In genomic region chr1:99265124-99265523, GRCh38 we compare ENCODE assay signal across 17 cellular contexts. TPM values are rescaled to one million over a fixed set of nuclear protein-coding genes. Genes with fewer than 3 reads are reported as not detected.
DNase-seq lines count a peak whose midpoint lies in the region; ATAC-seq and TF ChIP-seq lines count a peak whose summit lies in the region.
"Had no signal": no experiment of that assay in that cellular context is flagged by ENCODE, and none has a peak within 500 bp of the region (broad histone marks: within the 10 kb centered on the region; RNA-seq: fewer than 3 reads in every experiment).

No MANE protein-coding gene starts in this region.

- H3K4me1 ChIP-seq in ACC112 (ENCODE audit: control insufficient read depth, insufficient read depth, low read length, unreplicated experiment) (peaks cover 17% of the 10 kb centered on the region), HEK293 (ENCODE audit: control insufficient read depth, insufficient read depth, low read length) (no peaks in the 10 kb centered on the region), ectodermal cell (ENCODE audit: control insufficient read depth, insufficient read depth, low read length) (no peaks in the 10 kb centered on the region)

- no peaks in the 10 kb centered on the region for H3K9me3 ChIP-seq in HEK293 (ENCODE audit: control insufficient read depth, insufficient read depth, low read depth, low read length)
- no peaks in the 10 kb centered on the region for H3K9me3 ChIP-seq in ectodermal cell (ENCODE audit: control insufficient read depth, low read length)

- no peak overlapping the region for H2AFZ ChIP-seq in ACC112 (ENCODE audit: low read length, unreplicated experiment)

- no peaks in the 10 kb centered on the region for H3K79me2 ChIP-seq in ACC112 (ENCODE audit: control insufficient read depth, insufficient read depth, low read length, unreplicated experiment)

- no peak for DNase-seq in nephron progenitor cell
- no peak for DNase-seq in germinal center (ENCODE audit: low spot score)
- no peak for DNase-seq in activated CD4-positive, alpha-beta memory T cell treated with anti-CD3 and anti-CD28 coated beads, Interleukin-2, amount 10 ng/mL, durations not matched to agents 7 days and 5 days
- DNase-seq in GM13977 (ENCODE audit: low spot score): no peak
- DNase-seq: activated naive CD8-positive, alpha-beta T cell treated with anti-CD3 and anti-CD28 coated beads for 36 hours; AML-193; DMS153; NCI-H187 treated with DMSO at 0.1 percent for 48 hours; stimulated activated naive CD8-positive, alpha-beta T cell treated with anti-CD3 and anti-CD28 coated beads, Interleukin-15, amount 100 ng/mL, for 72 hours; T-helper 1 cell had no signal

- H3K27me3 ChIP-seq in ACC112 (ENCODE audit: insufficient read depth, low read length) (peaks cover 37% of the 10 kb centered on the region), ectodermal cell (ENCODE audit: control insufficient read depth, insufficient read depth, low read length, poor library complexity, severe bottlenecking) (peaks cover 33% of the 10 kb centered on the region)

- no peak overlapping the region for H3K27ac Mint-ChIP-seq in nephron progenitor cell
- no peak overlapping the region for H3K27ac Mint-ChIP-seq in activated CD4-positive, alpha-beta memory T cell treated with anti-CD3 and anti-CD28 coated beads, Interleukin-2, amount 10 ng/mL, durations not matched to agents 7 days and 5 days
- H3K27ac Mint-ChIP-seq: activated naive CD8-positive, alpha-beta T cell treated with anti-CD3 and anti-CD28 coated beads for 36 hours; memory B cell; stimulated activated naive CD8-positive, alpha-beta T cell treated with anti-CD3 and anti-CD28 coated beads, Interleukin-15, amount 100 ng/mL, for 72 hours had no signal

- H3K36me3 ChIP-seq in ACC112 (ENCODE audit: insufficient read depth, low read length) (no peaks in the 10 kb centered on the region), HEK293 (ENCODE audit: control insufficient read depth in 2 of 2, insufficient read depth in 1 of 2, low read length in 2 of 2) (no peaks in the 10 kb centered on the region), ectodermal cell (ENCODE audit: control insufficient read depth, insufficient read depth, low read length) (no peaks in the 10 kb centered on the region)

- POLR2A ChIA-PET in HEK293 (lab: Yijun Ruan, JAX): no interaction called here
- POLR2A ChIA-PET in activated CD4-positive, alpha-beta memory T cell treated with anti-CD3 and anti-CD28 coated beads, Interleukin-2, amount 10 ng/mL, durations not matched to agents 7 days and 5 days (lab: Charles Lee): no interaction called here

- no peak overlapping the region for H3K27ac ChIP-seq in ACC112 (ENCODE audit: low read depth, low read length)
- H3K27ac ChIP-seq in HEK293 (ENCODE audit: extremely low read depth, low read depth, low read length): no peak overlapping the region
- no peak overlapping the region for H3K27ac ChIP-seq in ectodermal cell (ENCODE audit: insufficient read depth, low read depth, low read length, poor library complexity, severe bottlenecking)
- H3K27ac ChIP-seq: epithelial cell of prostate, HL-60 had no signal

- H3K4me3 ChIP-seq in ACC112 (ENCODE audit: low read depth, low read length) (peak overlapping the region; percentile 76), HEK293 (ENCODE audit: low read depth, low read length) (no peak overlapping the region), ectodermal cell (ENCODE audit: insufficient read depth, low read depth, low read length) (peak overlapping the region; percentile 30)

- CTCF ChIA-PET in HEK293 (lab: Yijun Ruan, JAX): no interaction called here
- CTCF ChIA-PET in activated CD4-positive, alpha-beta memory T cell treated with anti-CD3 and anti-CD28 coated beads, Interleukin-2, amount 10 ng/mL, durations not matched to agents 7 days and 5 days (lab: Charles Lee): no interaction called here

- peaks cover 64% of the 10 kb centered on the region for H3K27me3 Mint-ChIP-seq in nephron progenitor cell (ENCODE audit: low read depth, poor library complexity)
- H3K27me3 Mint-ChIP-seq in activated CD4-positive, alpha-beta memory T cell treated with anti-CD3 and anti-CD28 coated beads, Interleukin-2, amount 10 ng/mL, durations not matched to agents 7 days and 5 days: peaks cover 35% of the 10 kb centered on the region

- in situ Hi-C loops in GM13977 (cut with MboI; ENCODE audit: low pct_unique_long_range_greater_than_20kb, low sequenced_read_pairs, unreplicated experiment): no loop called here

- WGBS in ectodermal cell, 2 experiments: 93 to 94% methylated on average over 2 of the region's 3 CpGs

- H3K4me1 Mint-ChIP-seq in nephron progenitor cell: peaks cover 6% of the 10 kb centered on the region
- H3K4me1 Mint-ChIP-seq in activated CD4-positive, alpha-beta memory T cell treated with anti-CD3 and anti-CD28 coated beads, Interleukin-2, amount 10 ng/mL, durations not matched to agents 7 days and 5 days: no peaks in the 10 kb centered on the region
- H3K4me1 Mint-ChIP-seq: activated naive CD8-positive, alpha-beta T cell treated with anti-CD3 and anti-CD28 coated beads for 36 hours; memory B cell had no signal

- H3K36me3 Mint-ChIP-seq in nephron progenitor cell (ENCODE audit: low read depth): no peaks in the 10 kb centered on the region
- H3K36me3 Mint-ChIP-seq in activated CD4-positive, alpha-beta memory T cell treated with anti-CD3 and anti-CD28 coated beads, Interleukin-2, amount 10 ng/mL, durations not matched to agents 7 days and 5 days (ENCODE audit: low read depth): no peaks in the 10 kb centered on the region
- H3K36me3 Mint-ChIP-seq: activated naive CD8-positive, alpha-beta T cell treated with anti-CD3 and anti-CD28 coated beads for 36 hours; memory B cell had no signal

- H3K9me3 Mint-ChIP-seq in nephron progenitor cell: no peaks in the 10 kb centered on the region
- H3K9me3 Mint-ChIP-seq in activated CD4-positive, alpha-beta memory T cell treated with anti-CD3 and anti-CD28 coated beads, Interleukin-2, amount 10 ng/mL, durations not matched to agents 7 days and 5 days: no peaks in the 10 kb centered on the region
- H3K9me3 Mint-ChIP-seq: activated naive CD8-positive, alpha-beta T cell treated with anti-CD3 and anti-CD28 coated beads for 36 hours had no signal

- ATAC-seq in GM19452 (IDR thresholded peaks at IDR 0.05; ENCODE audit: unreplicated experiment): no peak

- TF ChIP-seq CTCF in HEK293 (tag by site-specific recombination; IDR thresholded peaks at IDR 0.05) (no peak), nephron progenitor cell (IDR thresholded peaks at IDR 0.05) (no peak), GM13977 (IDR thresholded peaks at IDR 0.05; ENCODE audit: extremely low read depth, insufficient read depth, missing control alignments) (no peak)

- H3K4me3 Mint-ChIP-seq in nephron progenitor cell: peak overlapping the region; percentile 88
- H3K4me3 Mint-ChIP-seq in activated CD4-positive, alpha-beta memory T cell treated with anti-CD3 and anti-CD28 coated beads, Interleukin-2, amount 10 ng/mL, durations not matched to agents 7 days and 5 days: no peak overlapping the region
- H3K4me3 Mint-ChIP-seq: memory B cell had no signal

TF ChIP-seq in HEK293, 187 proteins besides CTCF, POLR2A, EP300 and RAD21:
- TF ChIP-seq ATF2 (tag by site-specific recombination; IDR thresholded peaks at IDR 0.05; ENCODE audit: low read depth): peak; percentile 56; the same call in 1 of the 2 replicates
- TF ChIP-seq YY1 (tag by site-specific recombination; IDR thresholded peaks at IDR 0.05): no peak

RNA-seq across cellular contexts. Expression of gene PLPPR4, which starts 0.8 kb away (rescaled TPM):
- polyA plus RNA-seq in ectodermal cell (2013, experiment 1 of 4): 0.67 TPM
- polyA plus RNA-seq in ectodermal cell (2013, experiment 2 of 4): 0.68 TPM
- polyA plus RNA-seq in ectodermal cell (2013, experiment 3 of 4): 0.91 TPM
- 0.93 TPM for polyA plus RNA-seq in ectodermal cell (2013, experiment 4 of 4)
- total RNA-seq in activated CD4-positive, alpha-beta memory T cell treated with anti-CD3 and anti-CD28 coated beads, Interleukin-2, amount 10 ng/mL, durations not matched to agents 7 days and 5 days: not detected
- total RNA-seq: activated naive CD8-positive, alpha-beta T cell treated with anti-CD3 and anti-CD28 coated beads for 36 hours had no signal
